ENCODE assay signal across 1 cellular context in the genomic region with DNA sequence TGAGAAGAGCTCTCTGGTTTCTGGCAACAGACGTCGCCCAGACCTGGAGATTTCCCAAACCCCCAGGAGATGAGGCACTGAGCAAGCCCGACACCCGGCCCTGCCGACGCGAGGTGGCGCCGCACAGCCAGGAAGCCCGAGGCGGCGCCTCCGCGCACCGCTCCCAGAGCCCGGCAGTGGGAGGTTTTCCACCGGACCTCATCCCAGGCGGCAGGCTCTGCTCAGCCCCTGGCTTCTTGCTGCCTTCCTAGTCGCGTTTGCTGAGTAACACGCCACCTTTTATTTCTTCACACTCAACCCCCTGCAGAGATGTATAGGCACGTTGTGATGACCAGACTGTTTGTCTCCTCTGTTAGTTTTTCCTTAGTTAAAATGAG.
A peak's percentile ranks its signal among the peaks of the same experiment; 100 is the strongest.
TF ChIP-seq lines count a peak whose summit lies in the region.

No MANE protein-coding gene starts in this region.

TF ChIP-seq in HepG2, 621 proteins besides CTCF, POLR2A, EP300 and RAD21 (continued from another document and continues in another):
- TF ChIP-seq MBD4 (IDR thresholded peaks at IDR 0.05; ENCODE audit: borderline replicate concordance, low read length) = no peak
- TF ChIP-seq, protein P1, sequence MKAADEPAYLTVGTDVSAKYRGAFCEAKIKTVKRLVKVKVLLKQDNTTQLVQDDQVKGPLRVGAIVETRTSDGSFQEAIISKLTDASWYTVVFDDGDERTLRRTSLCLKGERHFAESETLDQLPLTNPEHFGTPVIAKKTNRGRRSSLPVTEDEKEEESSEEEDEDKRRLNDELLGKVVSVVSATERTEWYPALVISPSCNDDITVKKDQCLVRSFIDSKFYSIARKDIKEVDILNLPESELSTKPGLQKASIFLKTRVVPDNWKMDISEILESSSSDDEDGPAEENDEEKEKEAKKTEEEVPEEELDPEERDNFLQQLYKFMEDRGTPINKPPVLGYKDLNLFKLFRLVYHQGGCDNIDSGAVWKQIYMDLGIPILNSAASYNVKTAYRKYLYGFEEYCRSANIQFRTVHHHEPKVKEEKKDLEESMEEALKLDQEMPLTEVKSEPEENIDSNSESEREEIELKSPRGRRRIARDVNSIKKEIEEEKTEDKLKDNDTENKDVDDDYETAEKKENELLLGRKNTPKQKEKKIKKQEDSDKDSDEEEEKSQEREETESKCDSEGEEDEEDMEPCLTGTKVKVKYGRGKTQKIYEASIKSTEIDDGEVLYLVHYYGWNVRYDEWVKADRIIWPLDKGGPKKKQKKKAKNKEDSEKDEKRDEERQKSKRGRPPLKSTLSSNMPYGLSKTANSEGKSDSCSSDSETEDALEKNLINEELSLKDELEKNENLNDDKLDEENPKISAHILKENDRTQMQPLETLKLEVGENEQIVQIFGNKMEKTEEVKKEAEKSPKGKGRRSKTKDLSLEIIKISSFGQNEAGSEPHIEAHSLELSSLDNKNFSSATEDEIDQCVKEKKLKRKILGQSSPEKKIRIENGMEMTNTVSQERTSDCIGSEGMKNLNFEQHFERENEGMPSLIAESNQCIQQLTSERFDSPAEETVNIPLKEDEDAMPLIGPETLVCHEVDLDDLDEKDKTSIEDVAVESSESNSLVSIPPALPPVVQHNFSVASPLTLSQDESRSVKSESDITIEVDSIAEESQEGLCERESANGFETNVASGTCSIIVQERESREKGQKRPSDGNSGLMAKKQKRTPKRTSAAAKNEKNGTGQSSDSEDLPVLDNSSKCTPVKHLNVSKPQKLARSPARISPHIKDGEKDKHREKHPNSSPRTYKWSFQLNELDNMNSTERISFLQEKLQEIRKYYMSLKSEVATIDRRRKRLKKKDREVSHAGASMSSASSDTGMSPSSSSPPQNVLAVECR (CRISPR knock-in tag; IDR thresholded peaks at IDR 0.05; ENCODE audit: borderline replicate concordance) = no peak
- TF ChIP-seq ZNF335 (CRISPR knock-in tag; IDR thresholded peaks at IDR 0.05) = no peak
- no peak for TF ChIP-seq ZNF138 (CRISPR knock-in tag; IDR thresholded peaks at IDR 0.05; ENCODE audit: low read depth)
- TF ChIP-seq CHD2 (IDR thresholded peaks at IDR 0.05; ENCODE audit: low read depth, low read length) = no peak
- TF ChIP-seq, protein P2, sequence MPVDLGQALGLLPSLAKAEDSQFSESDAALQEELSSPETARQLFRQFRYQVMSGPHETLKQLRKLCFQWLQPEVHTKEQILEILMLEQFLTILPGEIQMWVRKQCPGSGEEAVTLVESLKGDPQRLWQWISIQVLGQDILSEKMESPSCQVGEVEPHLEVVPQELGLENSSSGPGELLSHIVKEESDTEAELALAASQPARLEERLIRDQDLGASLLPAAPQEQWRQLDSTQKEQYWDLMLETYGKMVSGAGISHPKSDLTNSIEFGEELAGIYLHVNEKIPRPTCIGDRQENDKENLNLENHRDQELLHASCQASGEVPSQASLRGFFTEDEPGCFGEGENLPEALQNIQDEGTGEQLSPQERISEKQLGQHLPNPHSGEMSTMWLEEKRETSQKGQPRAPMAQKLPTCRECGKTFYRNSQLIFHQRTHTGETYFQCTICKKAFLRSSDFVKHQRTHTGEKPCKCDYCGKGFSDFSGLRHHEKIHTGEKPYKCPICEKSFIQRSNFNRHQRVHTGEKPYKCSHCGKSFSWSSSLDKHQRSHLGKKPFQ (CRISPR knock-in tag; IDR thresholded peaks at IDR 0.05; ENCODE audit: insufficient replicate concordance) = no peak
- no peak for TF ChIP-seq ZSCAN22 (CRISPR knock-in tag; IDR thresholded peaks at IDR 0.05)
- TF ChIP-seq ZNF292 (CRISPR knock-in tag; IDR thresholded peaks at IDR 0.05; ENCODE audit: borderline replicate concordance, low read depth) = no peak
- no peak for TF ChIP-seq ZNF124 (CRISPR knock-in tag; IDR thresholded peaks at IDR 0.05)
- TF ChIP-seq NFE2 (CRISPR knock-in tag; IDR thresholded peaks at IDR 0.05) = no peak
- TF ChIP-seq HOXA9 (CRISPR knock-in tag; IDR thresholded peaks at IDR 0.05; ENCODE audit: borderline replicate concordance) = no peak
- TF ChIP-seq ZIK1 (CRISPR knock-in tag; IDR thresholded peaks at IDR 0.05; ENCODE audit: borderline replicate concordance, low read depth) = no peak
- TF ChIP-seq, protein P3, sequence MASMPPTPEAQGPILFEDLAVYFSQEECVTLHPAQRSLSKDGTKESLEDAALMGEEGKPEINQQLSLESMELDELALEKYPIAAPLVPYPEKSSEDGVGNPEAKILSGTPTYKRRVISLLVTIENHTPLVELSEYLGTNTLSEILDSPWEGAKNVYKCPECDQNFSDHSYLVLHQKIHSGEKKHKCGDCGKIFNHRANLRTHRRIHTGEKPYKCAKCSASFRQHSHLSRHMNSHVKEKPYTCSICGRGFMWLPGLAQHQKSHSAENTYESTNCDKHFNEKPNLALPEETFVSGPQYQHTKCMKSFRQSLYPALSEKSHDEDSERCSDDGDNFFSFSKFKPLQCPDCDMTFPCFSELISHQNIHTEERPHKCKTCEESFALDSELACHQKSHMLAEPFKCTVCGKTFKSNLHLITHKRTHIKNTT (CRISPR knock-in tag; IDR thresholded peaks at IDR 0.05) = no peak
- no peak for TF ChIP-seq RXRB (CRISPR knock-in tag; IDR thresholded peaks at IDR 0.05; ENCODE audit: borderline replicate concordance)
- TF ChIP-seq ZNF790 (CRISPR knock-in tag; IDR thresholded peaks at IDR 0.05; ENCODE audit: borderline replicate concordance) = no peak
- no peak for TF ChIP-seq GZF1 (CRISPR knock-in tag; IDR thresholded peaks at IDR 0.05)
- TF ChIP-seq ZNF263 (CRISPR knock-in tag; IDR thresholded peaks at IDR 0.05) = 0 out of 2 replicates have a peak, but pooled peaks have one; percentile 10
- TF ChIP-seq ZNF674 (CRISPR knock-in tag; IDR thresholded peaks at IDR 0.05; ENCODE audit: low read depth) = no peak
- TF ChIP-seq, protein P4, sequence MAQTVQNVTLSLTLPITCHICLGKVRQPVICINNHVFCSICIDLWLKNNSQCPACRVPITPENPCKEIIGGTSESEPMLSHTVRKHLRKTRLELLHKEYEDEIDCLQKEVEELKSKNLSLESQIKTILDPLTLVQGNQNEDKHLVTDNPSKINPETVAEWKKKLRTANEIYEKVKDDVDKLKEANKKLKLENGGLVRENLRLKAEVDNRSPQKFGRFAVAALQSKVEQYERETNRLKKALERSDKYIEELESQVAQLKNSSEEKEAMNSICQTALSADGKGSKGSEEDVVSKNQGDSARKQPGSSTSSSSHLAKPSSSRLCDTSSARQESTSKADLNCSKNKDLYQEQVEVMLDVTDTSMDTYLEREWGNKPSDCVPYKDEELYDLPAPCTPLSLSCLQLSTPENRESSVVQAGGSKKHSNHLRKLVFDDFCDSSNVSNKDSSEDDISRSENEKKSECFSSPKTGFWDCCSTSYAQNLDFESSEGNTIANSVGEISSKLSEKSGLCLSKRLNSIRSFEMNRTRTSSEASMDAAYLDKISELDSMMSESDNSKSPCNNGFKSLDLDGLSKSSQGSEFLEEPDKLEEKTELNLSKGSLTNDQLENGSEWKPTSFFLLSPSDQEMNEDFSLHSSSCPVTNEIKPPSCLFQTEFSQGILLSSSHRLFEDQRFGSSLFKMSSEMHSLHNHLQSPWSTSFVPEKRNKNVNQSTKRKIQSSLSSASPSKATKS (CRISPR knock-in tag; IDR thresholded peaks at IDR 0.05) = no peak
- no peak for TF ChIP-seq SP4 (CRISPR knock-in tag; IDR thresholded peaks at IDR 0.05)
- no peak for TF ChIP-seq CBX1 (IDR thresholded peaks at IDR 0.05; ENCODE audit: low read depth)
- TF ChIP-seq POLR2G (IDR thresholded peaks at IDR 0.05; ENCODE audit: low read depth, low read length) = no peak
- TF ChIP-seq XRCC5 (optimal IDR thresholded peaks at IDR 0.05; ENCODE audit: low read length) = peak; percentile 77
- no peak for TF ChIP-seq GPN1 (CRISPR knock-in tag; IDR thresholded peaks at IDR 0.05; ENCODE audit: borderline replicate concordance)
- TF ChIP-seq ZNF781 (CRISPR knock-in tag; IDR thresholded peaks at IDR 0.05; ENCODE audit: borderline replicate concordance, not compliant biosample characterization) = peak; percentile 67
- no peak for TF ChIP-seq FOSL2 (CRISPR knock-in tag; IDR thresholded peaks at IDR 0.05)
- TF ChIP-seq ZNF598 (CRISPR knock-in tag; IDR thresholded peaks at IDR 0.05; ENCODE audit: borderline replicate concordance) = peak; percentile 42; the same call in 1 of the 2 replicates
- TF ChIP-seq, protein P5, sequence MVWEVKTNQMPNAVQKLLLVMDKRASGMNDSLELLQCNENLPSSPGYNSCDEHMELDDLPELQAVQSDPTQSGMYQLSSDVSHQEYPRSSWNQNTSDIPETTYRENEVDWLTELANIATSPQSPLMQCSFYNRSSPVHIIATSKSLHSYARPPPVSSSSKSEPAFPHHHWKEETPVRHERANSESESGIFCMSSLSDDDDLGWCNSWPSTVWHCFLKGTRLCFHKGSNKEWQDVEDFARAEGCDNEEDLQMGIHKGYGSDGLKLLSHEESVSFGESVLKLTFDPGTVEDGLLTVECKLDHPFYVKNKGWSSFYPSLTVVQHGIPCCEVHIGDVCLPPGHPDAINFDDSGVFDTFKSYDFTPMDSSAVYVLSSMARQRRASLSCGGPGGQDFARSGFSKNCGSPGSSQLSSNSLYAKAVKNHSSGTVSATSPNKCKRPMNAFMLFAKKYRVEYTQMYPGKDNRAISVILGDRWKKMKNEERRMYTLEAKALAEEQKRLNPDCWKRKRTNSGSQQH (CRISPR knock-in tag; IDR thresholded peaks at IDR 0.05; ENCODE audit: low read depth) = no peak
- TF ChIP-seq, protein P6, sequence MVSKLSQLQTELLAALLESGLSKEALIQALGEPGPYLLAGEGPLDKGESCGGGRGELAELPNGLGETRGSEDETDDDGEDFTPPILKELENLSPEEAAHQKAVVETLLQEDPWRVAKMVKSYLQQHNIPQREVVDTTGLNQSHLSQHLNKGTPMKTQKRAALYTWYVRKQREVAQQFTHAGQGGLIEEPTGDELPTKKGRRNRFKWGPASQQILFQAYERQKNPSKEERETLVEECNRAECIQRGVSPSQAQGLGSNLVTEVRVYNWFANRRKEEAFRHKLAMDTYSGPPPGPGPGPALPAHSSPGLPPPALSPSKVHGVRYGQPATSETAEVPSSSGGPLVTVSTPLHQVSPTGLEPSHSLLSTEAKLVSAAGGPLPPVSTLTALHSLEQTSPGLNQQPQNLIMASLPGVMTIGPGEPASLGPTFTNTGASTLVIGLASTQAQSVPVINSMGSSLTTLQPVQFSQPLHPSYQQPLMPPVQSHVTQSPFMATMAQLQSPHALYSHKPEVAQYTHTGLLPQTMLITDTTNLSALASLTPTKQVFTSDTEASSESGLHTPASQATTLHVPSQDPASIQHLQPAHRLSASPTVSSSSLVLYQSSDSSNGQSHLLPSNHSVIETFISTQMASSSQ (IDR thresholded peaks at IDR 0.05; ENCODE audit: low read depth) = no peak
- TF ChIP-seq, protein P6 (CRISPR knock-in tag; IDR thresholded peaks at IDR 0.05; ENCODE audit: borderline replicate concordance) = no peak
- no peak for TF ChIP-seq SOX6 (IDR thresholded peaks at IDR 0.05)
- TF ChIP-seq SOX6 (CRISPR knock-in tag; IDR thresholded peaks at IDR 0.05) = no peak
- 0 out of 2 replicates have a peak, but pooled peaks have one; percentile 32 for TF ChIP-seq PITX1 (CRISPR knock-in tag; IDR thresholded peaks at IDR 0.05)
- no peak for TF ChIP-seq ZNF234 (CRISPR knock-in tag; conservative IDR thresholded peaks at IDR 0.05)
- no peak for TF ChIP-seq HNRNPH1 (optimal IDR thresholded peaks at IDR 0.05; ENCODE audit: low read depth, low read length)
- TF ChIP-seq PHF20 (CRISPR knock-in tag; IDR thresholded peaks at IDR 0.05) = no peak
- TF ChIP-seq MAF1 (CRISPR knock-in tag; IDR thresholded peaks at IDR 0.05; ENCODE audit: borderline replicate concordance) = no peak
- no peak for TF ChIP-seq BRCA1 (CRISPR knock-in tag; IDR thresholded peaks at IDR 0.05)
- no peak for TF ChIP-seq ZFAT (CRISPR knock-in tag; conservative IDR thresholded peaks at IDR 0.05)
- peak; percentile 52 for TF ChIP-seq HNRNPLL (IDR thresholded peaks at IDR 0.05; ENCODE audit: low read depth, low read length, poor library complexity, severe bottlenecking)
- TF ChIP-seq NFE2L2 (IDR thresholded peaks at IDR 0.05; ENCODE audit: low read length) = no peak
- TF ChIP-seq ZNF484 (CRISPR knock-in tag; IDR thresholded peaks at IDR 0.05; ENCODE audit: borderline replicate concordance, low read depth) = no peak
- TF ChIP-seq, protein P7, sequence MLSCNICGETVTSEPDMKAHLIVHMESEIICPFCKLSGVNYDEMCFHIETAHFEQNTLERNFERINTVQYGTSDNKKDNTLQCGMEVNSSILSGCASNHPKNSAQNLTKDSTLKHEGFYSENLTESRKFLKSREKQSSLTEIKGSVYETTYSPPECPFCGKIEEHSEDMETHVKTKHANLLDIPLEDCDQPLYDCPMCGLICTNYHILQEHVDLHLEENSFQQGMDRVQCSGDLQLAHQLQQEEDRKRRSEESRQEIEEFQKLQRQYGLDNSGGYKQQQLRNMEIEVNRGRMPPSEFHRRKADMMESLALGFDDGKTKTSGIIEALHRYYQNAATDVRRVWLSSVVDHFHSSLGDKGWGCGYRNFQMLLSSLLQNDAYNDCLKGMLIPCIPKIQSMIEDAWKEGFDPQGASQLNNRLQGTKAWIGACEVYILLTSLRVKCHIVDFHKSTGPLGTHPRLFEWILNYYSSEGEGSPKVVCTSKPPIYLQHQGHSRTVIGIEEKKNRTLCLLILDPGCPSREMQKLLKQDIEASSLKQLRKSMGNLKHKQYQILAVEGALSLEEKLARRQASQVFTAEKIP (CRISPR knock-in tag; IDR thresholded peaks at IDR 0.05; ENCODE audit: borderline replicate concordance) = no peak
- no peak for TF ChIP-seq PHF5A (CRISPR knock-in tag; IDR thresholded peaks at IDR 0.05; ENCODE audit: low read depth, unreplicated experiment)
- TF ChIP-seq HIVEP1 (CRISPR knock-in tag; IDR thresholded peaks at IDR 0.05) = no peak
- no peak for TF ChIP-seq ZNF256 (CRISPR knock-in tag; conservative IDR thresholded peaks at IDR 0.05)
- no peak for TF ChIP-seq KAT7 (CRISPR knock-in tag; IDR thresholded peaks at IDR 0.05; ENCODE audit: borderline replicate concordance)
- no peak for TF ChIP-seq NFYB (CRISPR knock-in tag; IDR thresholded peaks at IDR 0.05)
- TF ChIP-seq DPF2 (CRISPR knock-in tag; IDR thresholded peaks at IDR 0.05; ENCODE audit: borderline replicate concordance, low read depth) = no peak
- TF ChIP-seq ZZZ3 (CRISPR knock-in tag; IDR thresholded peaks at IDR 0.05; ENCODE audit: borderline replicate concordance) = no peak
- no peak for TF ChIP-seq ZNF720 (CRISPR knock-in tag; IDR thresholded peaks at IDR 0.05)
- TF ChIP-seq, protein P8, sequence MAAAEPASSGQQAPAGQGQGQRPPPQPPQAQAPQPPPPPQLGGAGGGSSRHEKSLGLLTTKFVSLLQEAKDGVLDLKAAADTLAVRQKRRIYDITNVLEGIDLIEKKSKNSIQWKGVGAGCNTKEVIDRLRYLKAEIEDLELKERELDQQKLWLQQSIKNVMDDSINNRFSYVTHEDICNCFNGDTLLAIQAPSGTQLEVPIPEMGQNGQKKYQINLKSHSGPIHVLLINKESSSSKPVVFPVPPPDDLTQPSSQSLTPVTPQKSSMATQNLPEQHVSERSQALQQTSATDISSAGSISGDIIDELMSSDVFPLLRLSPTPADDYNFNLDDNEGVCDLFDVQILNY (CRISPR knock-in tag; conservative IDR thresholded peaks at IDR 0.05) = no peak
